1 cellular context compared by ENCODE assay signal in genomic region chr3:141126661-141127343, GRCh38.
TF ChIP-seq lines count a peak whose summit lies in the region.

No MANE protein-coding gene starts in this region.

TF ChIP-seq in GM23338, 12 proteins besides CTCF, POLR2A, EP300 and RAD21 (continued from another document):
- TF ChIP-seq, protein P1, sequence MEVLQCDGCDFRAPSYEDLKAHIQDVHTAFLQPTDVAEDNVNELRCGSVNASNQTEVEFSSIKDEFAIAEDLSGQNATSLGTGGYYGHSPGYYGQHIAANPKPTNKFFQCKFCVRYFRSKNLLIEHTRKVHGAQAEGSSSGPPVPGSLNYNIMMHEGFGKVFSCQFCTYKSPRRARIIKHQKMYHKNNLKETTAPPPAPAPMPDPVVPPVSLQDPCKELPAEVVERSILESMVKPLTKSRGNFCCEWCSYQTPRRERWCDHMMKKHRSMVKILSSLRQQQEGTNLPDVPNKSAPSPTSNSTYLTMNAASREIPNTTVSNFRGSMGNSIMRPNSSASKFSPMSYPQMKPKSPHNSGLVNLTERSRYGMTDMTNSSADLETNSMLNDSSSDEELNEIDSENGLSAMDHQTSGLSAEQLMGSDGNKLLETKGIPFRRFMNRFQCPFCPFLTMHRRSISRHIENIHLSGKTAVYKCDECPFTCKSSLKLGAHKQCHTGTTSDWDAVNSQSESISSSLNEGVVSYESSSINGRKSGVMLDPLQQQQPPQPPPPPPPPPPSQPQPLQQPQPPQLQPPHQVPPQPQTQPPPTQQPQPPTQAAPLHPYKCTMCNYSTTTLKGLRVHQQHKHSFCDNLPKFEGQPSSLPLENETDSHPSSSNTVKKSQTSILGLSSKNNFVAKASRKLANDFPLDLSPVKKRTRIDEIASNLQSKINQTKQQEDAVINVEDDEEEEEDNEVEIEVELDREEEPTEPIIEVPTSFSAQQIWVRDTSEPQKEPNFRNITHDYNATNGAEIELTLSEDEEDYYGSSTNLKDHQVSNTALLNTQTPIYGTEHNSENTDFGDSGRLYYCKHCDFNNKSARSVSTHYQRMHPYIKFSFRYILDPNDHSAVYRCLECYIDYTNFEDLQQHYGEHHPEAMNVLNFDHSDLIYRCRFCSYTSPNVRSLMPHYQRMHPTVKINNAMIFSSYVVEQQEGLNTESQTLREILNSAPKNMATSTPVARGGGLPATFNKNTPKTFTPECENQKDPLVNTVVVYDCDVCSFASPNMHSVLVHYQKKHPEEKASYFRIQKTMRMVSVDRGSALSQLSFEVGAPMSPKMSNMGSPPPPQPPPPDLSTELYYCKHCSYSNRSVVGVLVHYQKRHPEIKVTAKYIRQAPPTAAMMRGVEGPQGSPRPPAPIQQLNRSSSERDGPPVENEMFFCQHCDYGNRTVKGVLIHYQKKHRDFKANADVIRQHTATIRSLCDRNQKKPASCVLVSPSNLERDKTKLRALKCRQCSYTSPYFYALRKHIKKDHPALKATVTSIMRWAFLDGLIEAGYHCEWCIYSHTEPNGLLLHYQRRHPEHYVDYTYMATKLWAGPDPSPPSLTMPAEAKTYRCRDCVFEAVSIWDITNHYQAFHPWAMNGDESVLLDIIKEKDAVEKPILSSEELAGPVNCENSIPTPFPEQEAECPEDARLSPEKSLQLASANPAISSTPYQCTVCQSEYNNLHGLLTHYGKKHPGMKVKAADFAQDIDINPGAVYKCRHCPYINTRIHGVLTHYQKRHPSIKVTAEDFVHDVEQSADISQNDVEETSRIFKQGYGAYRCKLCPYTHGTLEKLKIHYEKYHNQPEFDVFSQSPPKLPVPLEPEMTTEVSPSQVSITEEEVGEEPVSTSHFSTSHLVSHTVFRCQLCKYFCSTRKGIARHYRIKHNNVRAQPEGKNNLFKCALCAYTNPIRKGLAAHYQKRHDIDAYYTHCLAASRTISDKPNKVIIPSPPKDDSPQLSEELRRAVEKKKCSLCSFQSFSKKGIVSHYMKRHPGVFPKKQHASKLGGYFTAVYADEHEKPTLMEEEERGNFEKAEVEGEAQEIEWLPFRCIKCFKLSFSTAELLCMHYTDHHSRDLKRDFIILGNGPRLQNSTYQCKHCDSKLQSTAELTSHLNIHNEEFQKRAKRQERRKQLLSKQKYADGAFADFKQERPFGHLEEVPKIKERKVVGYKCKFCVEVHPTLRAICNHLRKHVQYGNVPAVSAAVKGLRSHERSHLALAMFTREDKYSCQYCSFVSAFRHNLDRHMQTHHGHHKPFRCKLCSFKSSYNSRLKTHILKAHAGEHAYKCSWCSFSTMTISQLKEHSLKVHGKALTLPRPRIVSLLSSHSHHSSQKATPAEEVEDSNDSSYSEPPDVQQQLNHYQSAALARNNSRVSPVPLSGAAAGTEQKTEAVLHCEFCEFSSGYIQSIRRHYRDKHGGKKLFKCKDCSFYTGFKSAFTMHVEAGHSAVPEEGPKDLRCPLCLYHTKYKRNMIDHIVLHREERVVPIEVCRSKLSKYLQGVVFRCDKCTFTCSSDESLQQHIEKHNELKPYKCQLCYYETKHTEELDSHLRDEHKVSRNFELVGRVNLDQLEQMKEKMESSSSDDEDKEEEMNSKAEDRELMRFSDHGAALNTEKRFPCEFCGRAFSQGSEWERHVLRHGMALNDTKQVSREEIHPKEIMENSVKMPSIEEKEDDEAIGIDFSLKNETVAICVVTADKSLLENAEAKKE (CRISPR knock-in tag; IDR thresholded peaks at IDR 0.05) = no peak
- no peak for TF ChIP-seq EZH2phosphoT487 (IDR thresholded peaks at IDR 0.05; ENCODE audit: unreplicated experiment)
- no peak for TF ChIP-seq ZNF114 (CRISPR knock-in tag; IDR thresholded peaks at IDR 0.05)
- TF ChIP-seq ZNF331 (CRISPR knock-in tag; IDR thresholded peaks at IDR 0.05; ENCODE audit: low read depth) = no peak
- TF ChIP-seq REST (IDR thresholded peaks at IDR 0.05; ENCODE audit: unreplicated experiment) = no peak
- TF ChIP-seq POLR2AphosphoS5 (IDR thresholded peaks at IDR 0.05; ENCODE audit: low read depth) = no peak
- no peak for TF ChIP-seq JUNB (IDR thresholded peaks at IDR 0.05; ENCODE audit: unreplicated experiment)
